In genomic region chr16:20740007-20740883, GRCh38 we compare ENCODE assay signal across 8 cellular contexts. TPM values are rescaled to one million over a fixed set of nuclear protein-coding genes. Genes with fewer than 3 reads are reported as not detected.
DNase-seq lines count a peak whose midpoint lies in the region; ATAC-seq and TF ChIP-seq lines count a peak whose summit lies in the region.

No MANE protein-coding gene starts in this region.

- no peaks in the 10 kb centered on the region for H3K4me1 ChIP-seq in breast epithelium
- H3K4me1 ChIP-seq in lower lobe of right lung, result peaks cover 47% of the 10 kb centered on the region
- peaks cover 5 to 9% of the 10 kb centered on the region in 2 donors for H3K4me1 ChIP-seq in uterus

- H3K4me3 ChIP-seq in breast epithelium (peak overlapping the region; percentile 80 to 97 (median 91)), lower lobe of right lung (peak overlapping the region; percentile 98), uterus (peak overlapping the region; percentile 94 to 99)

- no peaks in the 10 kb centered on the region for H3K36me3 ChIP-seq in breast epithelium
- peaks cover 42% of the 10 kb centered on the region for H3K36me3 ChIP-seq in lower lobe of right lung
- H3K36me3 ChIP-seq in uterus, result no peaks in the 10 kb centered on the region

- H3K27ac ChIP-seq in breast epithelium (peak overlapping the region; percentile 95 to 97), lower lobe of right lung (peak overlapping the region; percentile 99), uterus (peak overlapping the region; percentile 96 to 99)

- H3K9me3 ChIP-seq in breast epithelium, result no peaks in the 10 kb centered on the region
- no peaks in the 10 kb centered on the region for H3K9me3 ChIP-seq in lower lobe of right lung
- no peaks in the 10 kb centered on the region for H3K9me3 ChIP-seq in uterus

- intact Hi-C loops in breast epithelium (cut with DNase I; ENCODE audit: low total_unique reads) (no loop called here), lower lobe of right lung (cut with DNase I) (no loop called here), uterus (cut with DNase I; ENCODE audit: low total_unique reads) (no loop called here)

- ATAC-seq in lower lobe of right lung, result peak in 1 of 2 donors; percentile 25
- ATAC-seq in HG02884 (IDR thresholded peaks at IDR 0.05; ENCODE audit: unreplicated experiment), result no peak
- no peak for ATAC-seq in HG02938 (IDR thresholded peaks at IDR 0.05; ENCODE audit: unreplicated experiment)

- DNase-seq in DMS 273 (lab: John Stamatoyannopoulos, UW; ENCODE audit: unreplicated experiment), result peak; percentile 28
- DNase-seq in DMS 273 treated with DMSO at 0.1 percent for 48 hours (lab: John Stamatoyannopoulos, UW), result no peak
- peak; percentile 19 for DNase-seq in NOMO-1 treated with dmso at 0.1 percent for 144 hours (lab: John Stamatoyannopoulos, UW; ENCODE audit: unreplicated experiment)
- DNase-seq in breast epithelium (ENCODE audit: low spot score in 2 of 2), result no peak
- no peak for DNase-seq in lower lobe of right lung
- peak in 1 of 2 donors; percentile 23 for DNase-seq in uterus

- TF ChIP-seq POLR2A in breast epithelium (IDR thresholded peaks at IDR 0.05), result no peak
- no peak for TF ChIP-seq POLR2A in uterus (IDR thresholded peaks at IDR 0.05)

- H3K27me3 ChIP-seq in breast epithelium (no peaks in the 10 kb centered on the region), lower lobe of right lung (ENCODE audit: low read depth) (no peaks in the 10 kb centered on the region), uterus (no peaks in the 10 kb centered on the region)

- TF ChIP-seq CTCF in breast epithelium (IDR thresholded peaks at IDR 0.05) (peak in 1 of 3 donors; percentile 33), lower lobe of right lung (IDR thresholded peaks at IDR 0.05) (peak; percentile 34), uterus (IDR thresholded peaks at IDR 0.05) (peak in 1 of 4 experiments; percentile 22)

RNA-seq across cellular contexts. Expression of gene THUMPD1, which starts 1.4 kb away (rescaled TPM):
- 100 to 1,000 TPM in 1 of 3 donors, 10 to 100 TPM in 2; 70.5 to 109 (median 76.3) TPM for total RNA-seq in breast epithelium
- 41.3 TPM for total RNA-seq in lower lobe of right lung
- 100 to 1,000 TPM in 1 of 4 donors, 10 to 100 TPM in 3; 37.6 to 139 (median 50.2) TPM for total RNA-seq in uterus

RNA-seq across cellular contexts. Expression of gene ACSM3, which starts 23.6 kb away (rescaled TPM):
- total RNA-seq in breast epithelium, result 10 to 100 TPM in 2 of 3 donors, under 1 TPM in 1; 0.80 to 60.2 (median 22.9) TPM
- total RNA-seq in lower lobe of right lung, result 25.2 TPM
- 100 to 1,000 TPM in 2 of 4 donors, 10 to 100 TPM in 2; 18.7 to 365 (median 175) TPM for total RNA-seq in uterus

RNA-seq across cellular contexts. Expression of gene ACSM1, which starts 42.8 kb away (rescaled TPM):
- 10 to 100 TPM in 1 of 3 donors, 1 to 10 TPM in 1, under 1 TPM in 1; 0.32 to 11.1 (median 7.5) TPM for total RNA-seq in breast epithelium
- 0.53 TPM for total RNA-seq in lower lobe of right lung
- total RNA-seq in uterus, result 1 to 10 TPM in 2 of 4 donors, under 1 TPM in 2; 0.14 to 4.7 (median 1.9) TPM

Comparison
In these comparisons a context has a peak if more than half of its experiments do, and no peak if none do; other contexts are left out.
1. DNase-seq: peak in DMS 273 (single experiment) and NOMO-1 treated with dmso at 0.1 percent for 144 hours (single experiment); none in DMS 273 treated with DMSO at 0.1 percent for 48 hours (single experiment), breast epithelium (0 of 2) and lower lobe of right lung (single experiment).
2. Peak in every context shown above with its lines, with median percentiles within 50 percentile points of each other: H3K27ac ChIP-seq and H3K4me3 ChIP-seq.